Comparison of ENCODE assay signal across 28 cellular contexts in genomic region chr6:63305278-63305677, GRCh38. TPM values are rescaled to one million over a fixed set of nuclear protein-coding genes. Genes with fewer than 3 reads are reported as not detected.
DNase-seq lines count a peak whose midpoint lies in the region; ATAC-seq, FAIRE-seq and TF ChIP-seq lines count a peak whose summit lies in the region.
"Had no signal": no experiment of that assay in that cellular context is flagged by ENCODE, and none has a peak within 500 bp of the region (broad histone marks: within the 10 kb centered on the region; RNA-seq: fewer than 3 reads in every experiment).

No MANE protein-coding gene starts in this region.

- no peaks in the 10 kb centered on the region for H3K4me1 Mint-ChIP-seq in activated CD4-positive, alpha-beta T cell treated with anti-CD3 and anti-CD28 coated beads for 36 hours

- no peaks in the 10 kb centered on the region for H3K36me3 ChIP-seq in pancreas
- H3K36me3 ChIP-seq: BLaER1, right atrium auricular region had no signal

- H3K27ac Mint-ChIP-seq in activated CD4-positive, alpha-beta T cell treated with anti-CD3 and anti-CD28 coated beads for 36 hours, result no peak overlapping the region
- H3K27ac Mint-ChIP-seq: activated naive CD4-positive, alpha-beta T cell treated with anti-CD3 and anti-CD28 coated beads for 36 hours; natural killer cell treated with Interleukin-12 subunit alpha and Interleukin-12 subunit beta and Interleukin-15 and Interleukin-18, amount 100 ng/mL, for 72 hours had no signal

- POLR2A ChIA-PET in activated CD4-positive, alpha-beta T cell treated with anti-CD3 and anti-CD28 coated beads for 36 hours (lab: Charles Lee), result no interaction called here

- peak; percentile 1 for DNase-seq in EH (ENCODE audit: low read depth)
- peak; percentile 15 for DNase-seq in M059J (ENCODE audit: low read depth)
- peak in 1 of 2 donors; percentile 11 for DNase-seq in foreskin keratinocyte
- no peak for DNase-seq in pancreas
- DNase-seq in activated CD4-positive, alpha-beta T cell treated with anti-CD3 and anti-CD28 coated beads for 36 hours, result no peak
- no peak for DNase-seq in DMS153 (lab: John Stamatoyannopoulos, UW)
- DNase-seq: activated CD4-positive, alpha-beta T cell treated with anti-CD3 and anti-CD28 coated beads, Interleukin-2, amount 50 U/mL, for 4 hours; activated naive CD4-positive, alpha-beta T cell treated with anti-CD3 and anti-CD28 coated beads for 36 hours; amniotic stem cell; DMS79 treated with DMSO at 0.1 percent for 48 hours; effector CD8-positive, alpha-beta T cell; erythroblast; foreskin fibroblast; left cardiac atrium; midbrain; NCI-H1105; NCI-H2029; NCI-H526; stimulated activated CD4-positive, alpha-beta T cell treated with anti-CD3 and anti-CD28 coated beads, Interleukin-2, amount 100 ng/mL, for 48 hours had no signal

- H3K27me3 ChIP-seq in foreskin keratinocyte (no peaks in the 10 kb centered on the region), pancreas (no peaks in the 10 kb centered on the region)
- H3K27me3 ChIP-seq: BLaER1, right atrium auricular region had no signal

- no peaks in the 10 kb centered on the region for H3K9me3 ChIP-seq in pancreas
- H3K9me3 ChIP-seq: BLaER1, right atrium auricular region had no signal

- no peaks in the 10 kb centered on the region for H3K27me3 Mint-ChIP-seq in activated CD4-positive, alpha-beta T cell treated with anti-CD3 and anti-CD28 coated beads for 36 hours
- H3K27me3 Mint-ChIP-seq: natural killer cell treated with Interleukin-12 subunit alpha and Interleukin-12 subunit beta and Interleukin-15 and Interleukin-18, amount 100 ng/mL, for 72 hours had no signal

- ATAC-seq in foreskin keratinocyte, result peak; percentile 48
- ATAC-seq in pancreas, result no peak
- no peak for ATAC-seq in activated CD4-positive, alpha-beta T cell treated with anti-CD3 and anti-CD28 coated beads for 36 hours
- ATAC-seq in GM18861 (IDR thresholded peaks at IDR 0.05; ENCODE audit: unreplicated experiment), result no peak
- no peak for ATAC-seq in GM21529 (IDR thresholded peaks at IDR 0.05; ENCODE audit: unreplicated experiment)
- ATAC-seq: left cardiac atrium; natural killer cell treated with Interleukin-12 subunit alpha and Interleukin-12 subunit beta and Interleukin-15 and Interleukin-18, amount 100 ng/mL, for 72 hours; Panc1 had no signal

- H3K9me3 Mint-ChIP-seq in activated CD4-positive, alpha-beta T cell treated with anti-CD3 and anti-CD28 coated beads for 36 hours (ENCODE audit: low read depth), result no peaks in the 10 kb centered on the region
- H3K9me3 Mint-ChIP-seq: activated naive CD4-positive, alpha-beta T cell treated with anti-CD3 and anti-CD28 coated beads for 36 hours; natural killer cell treated with Interleukin-12 subunit alpha and Interleukin-12 subunit beta and Interleukin-15 and Interleukin-18, amount 100 ng/mL, for 72 hours had no signal

- FAIRE-seq in pancreas (lab: Jason Lieb, UNC), result peak; percentile 66
- FAIRE-seq: H1 had no signal

- H3K4me3 ChIP-seq in pancreas, result no peak overlapping the region
- H3K4me3 ChIP-seq: BLaER1, right atrium auricular region had no signal

- H3K36me3 Mint-ChIP-seq in activated CD4-positive, alpha-beta T cell treated with anti-CD3 and anti-CD28 coated beads for 36 hours (ENCODE audit: low read depth), result no peaks in the 10 kb centered on the region
- H3K36me3 Mint-ChIP-seq: natural killer cell treated with Interleukin-12 subunit alpha and Interleukin-12 subunit beta and Interleukin-15 and Interleukin-18, amount 100 ng/mL, for 72 hours had no signal

- CTCF ChIA-PET in activated CD4-positive, alpha-beta T cell treated with anti-CD3 and anti-CD28 coated beads for 36 hours (lab: Charles Lee), result no interaction called here

- TF ChIP-seq CTCF in foreskin keratinocyte (conservative IDR thresholded peaks at IDR 0.05) (no peak), pancreas (IDR thresholded peaks at IDR 0.05) (no peak)

- H3K27ac ChIP-seq in foreskin keratinocyte (no peak overlapping the region), pancreas (no peak overlapping the region)
- H3K27ac ChIP-seq: BLaER1, right atrium auricular region had no signal

- WGBS in pancreas, 2 donors, result 65 to 74% methylated on average over 2 of the region's 2 CpGs

- H3K4me3 Mint-ChIP-seq in activated CD4-positive, alpha-beta T cell treated with anti-CD3 and anti-CD28 coated beads for 36 hours, result no peak overlapping the region
- H3K4me3 Mint-ChIP-seq: activated naive CD4-positive, alpha-beta T cell treated with anti-CD3 and anti-CD28 coated beads for 36 hours; natural killer cell treated with Interleukin-12 subunit alpha and Interleukin-12 subunit beta and Interleukin-15 and Interleukin-18, amount 100 ng/mL, for 72 hours had no signal

- H3K4me1 ChIP-seq in foreskin keratinocyte, result no peaks in the 10 kb centered on the region
- no peaks in the 10 kb centered on the region for H3K4me1 ChIP-seq in pancreas
- H3K4me1 ChIP-seq: BLaER1, right atrium auricular region had no signal

- intact Hi-C loops in pancreas (cut with DNase I), result no loop called here
- intact Hi-C loops in activated CD4-positive, alpha-beta T cell treated with anti-CD3 and anti-CD28 coated beads for 36 hours (cut with DNase I, micrococcal nuclease), result loop anchor here in 1 of 2 experiments (5.0 kb wide), 1 partner anchor 457 kb away; no protein-coding TSS in a partner anchor

RNA-seq across cellular contexts. Expression of gene LGSN, which starts 14.5 kb away (rescaled TPM):
- 0.07 TPM in 1 of 2 replicates, not detected in the other for total RNA-seq in M059J (2014; rRNA removed; shearing (Covaris generic))
- not detected in 2 replicates for total RNA-seq in foreskin keratinocyte
- not detected in 2 replicates for polyA plus RNA-seq in foreskin keratinocyte
- total RNA-seq in pancreas, result under 1 TPM in 3 of 6 donors, not detected in 3; 0.19 to 0.52 (median 0.22) TPM
- under 1 TPM; 0.04 to 0.12 TPM for polyA plus RNA-seq in pancreas
- not detected for total RNA-seq in activated CD4-positive, alpha-beta T cell treated with anti-CD3 and anti-CD28 coated beads for 36 hours
- total RNA-seq: activated naive CD4-positive, alpha-beta T cell treated with anti-CD3 and anti-CD28 coated beads for 36 hours; H1; left cardiac atrium; MCF 10A; natural killer cell treated with Interleukin-12 subunit alpha and Interleukin-12 subunit beta and Interleukin-15 and Interleukin-18, amount 100 ng/mL, for 72 hours; omental fat pad; right atrium auricular region had no signal

Comparison
In these comparisons a context has a peak if more than half of its experiments do, and no peak if none do; other contexts are left out.
1. DNase-seq: peak in EH (single experiment) and M059J (single experiment); none in pancreas (0 of 6), activated CD4-positive, alpha-beta T cell treated with anti-CD3 and anti-CD28 coated beads for 36 hours (single experiment) and DMS153 (single experiment).